Comparison of ENCODE assay signal across 10 cellular contexts in genomic region chr19:35975608-35976214, GRCh38. TPM values are rescaled to one million over a fixed set of nuclear protein-coding genes. Genes with fewer than 3 reads are reported as not detected.
DNase-seq lines count a peak whose midpoint lies in the region; ATAC-seq and TF ChIP-seq lines count a peak whose summit lies in the region.
"Had no signal": no experiment of that assay in that cellular context is flagged by ENCODE, and none has a peak within 500 bp of the region (broad histone marks: within the 10 kb centered on the region; RNA-seq: fewer than 3 reads in every experiment).

No MANE protein-coding gene starts in this region.

- no peak for TF ChIP-seq CTCF in astrocyte of the spinal cord (IDR thresholded peaks at IDR 0.05; ENCODE audit: low read depth, low read length)

- no peak overlapping the region for H3K4me3 ChIP-seq in astrocyte of the spinal cord (ENCODE audit: low read depth, low read length)
- H3K4me3 ChIP-seq: esophagus muscularis mucosa had no signal

- in situ Hi-C loops in astrocyte of the spinal cord (cut with HindIII; ENCODE audit: low sequenced_read_pairs) = no loop called here

- no peak for ATAC-seq in GM19035 (IDR thresholded peaks at IDR 0.05; ENCODE audit: unreplicated experiment)
- no peak for ATAC-seq in HG02798 (IDR thresholded peaks at IDR 0.05; ENCODE audit: poor library complexity, unreplicated experiment)

- DNase-seq in GM03348 (ENCODE audit: low spot score) (peak; percentile 56), M059J (ENCODE audit: low read depth) (peak; percentile 33), astrocyte of the spinal cord (ENCODE audit: low read depth, low spot score) (peak; percentile 9), lung microvascular endothelial cell (ENCODE audit: low read depth in 2 of 2) (peak; percentile 33 to 44), HPDE6-E6E7 (ENCODE audit: extremely low spot score) (no peak)
- DNase-seq: NCI-H1694, occipital lobe had no signal

RNA-seq across cellular contexts. Expression of gene SDHAF1, which starts 19.3 kb away (rescaled TPM):
- 32.0 and 40.1 TPM in 2 replicates for total RNA-seq in M059J (2014; rRNA removed; shearing (Covaris generic))
- 8.7 and 10.7 TPM in 2 replicates for total RNA-seq in lung microvascular endothelial cell

RNA-seq across cellular contexts. Expression of gene SYNE4, which starts 32.9 kb away (rescaled TPM):
- total RNA-seq in M059J (2014; rRNA removed; shearing (Covaris generic)) = not detected in 2 replicates
- under 0.01 TPM in 1 of 2 replicates, not detected in the other for total RNA-seq in lung microvascular endothelial cell
- total RNA-seq: occipital lobe had no signal

RNA-seq across cellular contexts. Expression of gene ALKBH6, which starts 38.3 kb away (rescaled TPM):
- 54.6 and 64.6 TPM in 2 replicates for total RNA-seq in M059J (2014; rRNA removed; shearing (Covaris generic))
- total RNA-seq in lung microvascular endothelial cell = 7.3 and 7.8 TPM in 2 replicates

RNA-seq across cellular contexts. Expression of gene LRFN3, which starts 39.5 kb away (rescaled TPM):
- total RNA-seq in M059J (2014; rRNA removed; shearing (Covaris generic)) = 3.3 and 4.6 TPM in 2 replicates
- total RNA-seq in lung microvascular endothelial cell = 1.3 and 2.0 TPM in 2 replicates

RNA-seq across cellular contexts. Expression of gene CLIP3, which starts 57.0 kb away (rescaled TPM):
- total RNA-seq in M059J (2014; rRNA removed; shearing (Covaris generic)) = 1.3 and 6.7 TPM in 2 replicates
- 2.6 and 2.8 TPM in 2 replicates for total RNA-seq in lung microvascular endothelial cell
